ENCODE assay signal across 8 cellular contexts in genomic region chrX:108091266-108091877, GRCh38. TPM values are rescaled to one million over a fixed set of nuclear protein-coding genes. Genes with fewer than 3 reads are reported as not detected.
A peak's percentile ranks its signal among the peaks of the same experiment; 100 is the strongest.
DNase-seq lines count a peak whose midpoint lies in the region; ATAC-seq, FAIRE-seq and TF ChIP-seq lines count a peak whose summit lies in the region.

Gene ATG4A, plus strand, starts transcription at chrX:108091778. Its CDS starts 49 bp downstream, at chrX:108091827.
Gene PSMD10, minus strand, starts transcription at chrX:108091542. Its CDS starts 22 bp downstream, at chrX:108091520.

- H3K27me3 ChIP-seq in HUES6 (ENCODE audit: control insufficient read depth, insufficient read depth, low read length) (peaks cover 3% of the 10 kb centered on the region; the same call in 1 of the 2 replicates), NT2/D1 (ENCODE audit: insufficient read depth, insufficient read length) (no peaks in the 10 kb centered on the region)

- peaks cover 4% of the 10 kb centered on the region for H3K36me3 Mint-ChIP-seq in activated CD8-positive, alpha-beta memory T cell treated with anti-CD3 and anti-CD28 coated beads, Interleukin-2, amount 10 ng/mL, durations not matched to agents 7 days and 5 days

- no peak for TF ChIP-seq CTCF in D721Med (IDR thresholded peaks at IDR 0.05; ENCODE audit: insufficient read depth, missing control alignments)

- no peaks in the 10 kb centered on the region for H3K9me3 Mint-ChIP-seq in activated CD8-positive, alpha-beta memory T cell treated with anti-CD3 and anti-CD28 coated beads, Interleukin-2, amount 10 ng/mL, durations not matched to agents 7 days and 5 days (ENCODE audit: low read depth)

- CTCF ChIA-PET in activated CD8-positive, alpha-beta memory T cell treated with anti-CD3 and anti-CD28 coated beads, Interleukin-2, amount 10 ng/mL, durations not matched to agents 7 days and 5 days (lab: Charles Lee), result interaction anchor here (1.0 to 1.3 kb wide), 2 partner anchors 48 to 71 kb away, joined by 4 read pairs; no protein-coding TSS in a partner anchor

- H3K4me3 Mint-ChIP-seq in activated CD8-positive, alpha-beta memory T cell treated with anti-CD3 and anti-CD28 coated beads, Interleukin-2, amount 10 ng/mL, durations not matched to agents 7 days and 5 days, result no peak within 1 kb of the TSS

- DNase-seq in D721Med (ENCODE audit: insufficient read length, low spot score) (peak; percentile 30), NT2/D1 (ENCODE audit: low read depth, low spot score) (peak; percentile 95), mesenteric fat pad (ENCODE audit: low spot score) (peak; percentile 96)
- DNase-seq in activated CD8-positive, alpha-beta memory T cell treated with anti-CD3 and anti-CD28 coated beads, Interleukin-2, amount 10 ng/mL, durations not matched to agents 7 days and 5 days, result peak; percentile 95
- DNase-seq in stimulated activated CD8-positive, alpha-beta memory T cell treated with anti-CD3 and anti-CD28 coated beads, Interleukin-15, amount 100 ng/mL, for 1 hour (ENCODE audit: low read depth), result peak; percentile 73

- peaks cover 18% of the 10 kb centered on the region for H3K4me1 Mint-ChIP-seq in activated CD8-positive, alpha-beta memory T cell treated with anti-CD3 and anti-CD28 coated beads, Interleukin-2, amount 10 ng/mL, durations not matched to agents 7 days and 5 days

- H3K27me3 Mint-ChIP-seq in activated CD8-positive, alpha-beta memory T cell treated with anti-CD3 and anti-CD28 coated beads, Interleukin-2, amount 10 ng/mL, durations not matched to agents 7 days and 5 days, result no peaks in the 10 kb centered on the region

- peak; percentile 61 for FAIRE-seq in D721Med (lab: Jason Lieb, UNC)

- no peaks in the 10 kb centered on the region for H3K9me3 ChIP-seq in HUES6 (ENCODE audit: control insufficient read depth, insufficient read depth, low read depth, low read length)
- H3K9me3 ChIP-seq in NT2/D1 (ENCODE audit: insufficient read depth, low read length), result no peaks in the 10 kb centered on the region

- H3K9ac ChIP-seq in HUES6 (ENCODE audit: low read length) (peak within 1 kb of the TSS; percentile 90), NT2/D1 (ENCODE audit: insufficient read length, low read depth) (peak within 1 kb of the TSS; percentile 91)

- H3K4me1 ChIP-seq in HUES6 (ENCODE audit: control insufficient read depth, insufficient read depth, low read length) (peaks cover 2% of the 10 kb centered on the region; the same call in 1 of the 2 replicates), NT2/D1 (ENCODE audit: insufficient read depth, insufficient read length) (no peaks in the 10 kb centered on the region)

- peak within 1 kb of the TSS; percentile 24; the same call in 1 of the 2 replicates for H3K27ac ChIP-seq in HUES6 (ENCODE audit: low read depth, low read length)

- in situ Hi-C loops in endometrial microvascular endothelial cells (cut with HindIII; ENCODE audit: inconsistent ontology term, low pct_unique_long_range_greater_than_20kb, low sequenced_read_pairs), result no loop called here

- H3K27ac Mint-ChIP-seq in activated CD8-positive, alpha-beta memory T cell treated with anti-CD3 and anti-CD28 coated beads, Interleukin-2, amount 10 ng/mL, durations not matched to agents 7 days and 5 days, result no peak within 1 kb of the TSS

- peak within 1 kb of the TSS; percentile 84 for H3K4me3 ChIP-seq in HUES6 (ENCODE audit: low read depth, low read length)
- H3K4me3 ChIP-seq in NT2/D1 (ENCODE audit: insufficient read length, low read depth), result peak within 1 kb of the TSS; percentile 72

- peak; percentile 96 for ATAC-seq in GM21515 (IDR thresholded peaks at IDR 0.05; ENCODE audit: unreplicated experiment)
- ATAC-seq in activated CD8-positive, alpha-beta memory T cell treated with anti-CD3 and anti-CD28 coated beads, Interleukin-2, amount 10 ng/mL, durations not matched to agents 7 days and 5 days, result peak; percentile 97

- peaks cover 23% of the 10 kb centered on the region for H3K36me3 ChIP-seq in HUES6 (ENCODE audit: control insufficient read depth, insufficient read depth, low read length)
- H3K36me3 ChIP-seq in NT2/D1 (ENCODE audit: insufficient read depth, insufficient read length, low read length), result peaks cover 24% of the 10 kb centered on the region

RNA-seq across cellular contexts. Expression of gene ATG4A, which starts in this region (rescaled TPM):
- 10 to 100 TPM in 1 of 2 experiments, 1 to 10 TPM in 1; 9.9 to 13.0 TPM for total RNA-seq in activated CD8-positive, alpha-beta memory T cell treated with anti-CD3 and anti-CD28 coated beads, Interleukin-2, amount 10 ng/mL, durations not matched to agents 7 days and 5 days
- total RNA-seq in endometrial microvascular endothelial cells (ENCODE audit: inconsistent ontology term), result 87.9 TPM
- total RNA-seq in mesenteric fat pad, result 12.0 TPM

RNA-seq across cellular contexts. Expression of gene PSMD10, which starts in this region (rescaled TPM):
- 10 to 100 TPM; 29.9 to 31.1 TPM for total RNA-seq in activated CD8-positive, alpha-beta memory T cell treated with anti-CD3 and anti-CD28 coated beads, Interleukin-2, amount 10 ng/mL, durations not matched to agents 7 days and 5 days
- total RNA-seq in endometrial microvascular endothelial cells (ENCODE audit: inconsistent ontology term) (156 TPM), mesenteric fat pad (31.9 TPM)

Comparison
In these comparisons a context has a peak if more than half of its experiments do, and no peak if none do; other contexts are left out.
1. Peak in every context shown above with its lines: DNase-seq, ATAC-seq, H3K4me3 ChIP-seq and H3K27ac ChIP-seq.
2. DNase-seq: peak in every context shown above with its lines; median percentile 96 in mesenteric fat pad; 95 in NT2/D1; 95 in activated CD8-positive, alpha-beta memory T cell treated with anti-CD3 and anti-CD28 coated beads, Interleukin-2, amount 10 ng/mL, durations not matched to agents 7 days and 5 days; 73 in stimulated activated CD8-positive, alpha-beta memory T cell treated with anti-CD3 and anti-CD28 coated beads, Interleukin-15, amount 100 ng/mL, for 1 hour; 30 in D721Med.